23 cellular contexts compared by ENCODE assay signal in the genomic region with DNA sequence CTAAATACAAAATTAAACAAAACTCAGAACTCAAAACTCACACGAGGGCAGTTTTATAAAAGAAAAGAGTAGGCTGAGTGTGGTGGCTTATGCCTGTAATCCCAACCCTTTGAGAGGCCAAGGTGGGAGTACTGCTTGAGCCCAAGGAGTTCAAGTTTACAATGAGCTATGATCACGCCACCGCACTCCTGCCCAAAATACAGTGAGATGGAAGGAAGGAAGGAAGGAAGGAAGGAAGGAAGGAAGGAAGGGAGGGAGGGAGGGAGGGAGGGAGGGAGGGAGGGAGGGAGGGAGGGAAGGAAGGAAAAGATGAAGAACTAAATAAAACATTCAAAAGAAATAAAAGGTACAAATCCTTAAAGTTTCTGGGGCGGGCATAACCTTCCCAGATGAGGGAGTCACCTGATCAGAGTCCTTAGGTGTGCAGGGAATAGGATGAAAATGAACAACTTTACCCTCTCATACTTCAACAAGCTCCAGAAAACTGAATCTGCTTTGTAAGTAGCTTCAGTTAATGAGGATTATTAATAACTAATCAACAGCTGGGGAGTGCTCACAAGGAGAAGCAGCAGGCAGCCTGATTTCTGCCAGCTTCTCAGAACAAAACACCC. TPM values are rescaled to one million over a fixed set of nuclear protein-coding genes. Genes with fewer than 3 reads are reported as not detected.
A peak's percentile ranks its signal among the peaks of the same experiment; 100 is the strongest.
DNase-seq lines count a peak whose midpoint lies in the region; ATAC-seq and TF ChIP-seq lines count a peak whose summit lies in the region.
"Had no signal": no experiment of that assay in that cellular context is flagged by ENCODE, and none has a peak within 500 bp of the region (broad histone marks: within the 10 kb centered on the region; RNA-seq: fewer than 3 reads in every experiment).

No MANE protein-coding gene starts in this region.

- H3K4me1 Mint-ChIP-seq in CD8-positive, alpha-beta T cell (ENCODE audit: low read depth) = peaks cover 58% of the 10 kb centered on the region
- peaks cover 7% of the 10 kb centered on the region for H3K4me1 Mint-ChIP-seq in progenitor cell of endocrine pancreas (ENCODE audit: low read depth)
- H3K4me1 Mint-ChIP-seq: GM23338 had no signal

- H3K36me3 ChIP-seq in CD8-positive, alpha-beta T cell (ENCODE audit: insufficient read depth, low read length) = peaks cover 4% of the 10 kb centered on the region
- H3K36me3 ChIP-seq: SJSA1 had no signal

- H3K27me3 Mint-ChIP-seq in CD8-positive, alpha-beta T cell (ENCODE audit: low read depth) = no peaks in the 10 kb centered on the region
- no peaks in the 10 kb centered on the region for H3K27me3 Mint-ChIP-seq in progenitor cell of endocrine pancreas

- TF ChIP-seq CTCF in 22Rv1 (IDR thresholded peaks at IDR 0.05) = no peak
- TF ChIP-seq CTCF in CD8-positive, alpha-beta T cell (IDR thresholded peaks at IDR 0.05) = no peak
- no peak for TF ChIP-seq CTCF in progenitor cell of endocrine pancreas (IDR thresholded peaks at IDR 0.05; ENCODE audit: unreplicated experiment)

- H3K27ac Mint-ChIP-seq in CD8-positive, alpha-beta T cell = no peak overlapping the region
- peak overlapping the region; percentile 67 for H3K27ac Mint-ChIP-seq in progenitor cell of endocrine pancreas
- H3K27ac Mint-ChIP-seq: CD8-positive, alpha-beta memory T cell; GM23338 had no signal

- peaks cover 5% of the 10 kb centered on the region for H3K4me1 ChIP-seq in CD8-positive, alpha-beta T cell (ENCODE audit: insufficient read depth, low read length)
- H3K4me1 ChIP-seq: A549, SJSA1 had no signal

- no peak for ATAC-seq in CD8-positive, alpha-beta T cell
- no peak for ATAC-seq in GM21717 (IDR thresholded peaks at IDR 0.05; ENCODE audit: unreplicated experiment)
- ATAC-seq: A549, GM23338, Right ventricle myocardium inferior had no signal

- CTCF ChIA-PET in CD8-positive, alpha-beta T cell (lab: Charles Lee) = interaction anchor here (1.0 kb wide), 1 partner anchor 22 kb away, joined by 3 read pairs; no protein-coding TSS in a partner anchor

- H3K27ac ChIP-seq in 22Rv1 = peak overlapping the region; percentile 28; the same call in 1 of the 2 replicates
- no peak overlapping the region for H3K27ac ChIP-seq in CD8-positive, alpha-beta T cell (ENCODE audit: low read depth, low read length)
- H3K27ac ChIP-seq: A549, C4-2B, KMS-11, PC-9, SJSA1 had no signal

- H3K27me3 ChIP-seq in CD8-positive, alpha-beta T cell (ENCODE audit: insufficient read depth, low read length) = no peaks in the 10 kb centered on the region
- H3K27me3 ChIP-seq: SJSA1 had no signal

- H3K36me3 Mint-ChIP-seq in CD8-positive, alpha-beta T cell = peaks cover 76% of the 10 kb centered on the region
- H3K36me3 Mint-ChIP-seq in progenitor cell of endocrine pancreas (ENCODE audit: insufficient read depth) = peaks cover 21% of the 10 kb centered on the region

- POLR2A ChIA-PET in CD8-positive, alpha-beta T cell (lab: Charles Lee) = no interaction called here

- no peak for DNase-seq in CD8-positive, alpha-beta T cell
- DNase-seq in NCI-H524 treated with DMSO at 0.1 percent for 48 hours (lab: John Stamatoyannopoulos, UW) = peak; percentile 44
- DNase-seq in progenitor cell of endocrine pancreas (ENCODE audit: low spot score, unreplicated experiment) = no peak
- no peak for DNase-seq in HCEC 1CT
- DNase-seq in activated CD4-positive, alpha-beta T cell treated with anti-CD3 and anti-CD28 coated beads for 48 hours = no peak
- DNase-seq: CD8-positive, alpha-beta memory T cell; DMS79 treated with DMSO at 0.1 percent for 48 hours; GF-D8; H9; IMR-90; MM.1S; NCI-H2029; NCI-H446; NCI-H69; PC-9 had no signal

- H3K9me3 ChIP-seq in CD8-positive, alpha-beta T cell (ENCODE audit: low read length) = no peaks in the 10 kb centered on the region
- H3K9me3 ChIP-seq: A549, SJSA1 had no signal

- H3K9me3 Mint-ChIP-seq in CD8-positive, alpha-beta T cell = peaks cover 5% of the 10 kb centered on the region
- H3K9me3 Mint-ChIP-seq in progenitor cell of endocrine pancreas (ENCODE audit: low read depth) = no peaks in the 10 kb centered on the region
- H3K9me3 Mint-ChIP-seq: CD8-positive, alpha-beta memory T cell; GM23338; H9 had no signal

- H3K4me3 Mint-ChIP-seq in CD8-positive, alpha-beta T cell = peak overlapping the region; percentile 5
- no peak overlapping the region for H3K4me3 Mint-ChIP-seq in progenitor cell of endocrine pancreas (ENCODE audit: low read depth)
- H3K4me3 Mint-ChIP-seq: GM23338, H9 had no signal

- intact Hi-C loops in CD8-positive, alpha-beta T cell (cut with DNase I, micrococcal nuclease) = no loop called here

- H3K4me3 ChIP-seq in CD8-positive, alpha-beta T cell (ENCODE audit: low read depth, low read length) = no peak overlapping the region
- H3K4me3 ChIP-seq: A549, GM23338, PC-9, SJSA1 had no signal

RNA-seq across cellular contexts. Expression of a gene that starts 22.0 kb away (rescaled TPM):
- total RNA-seq in CD8-positive, alpha-beta T cell = 10 to 100 TPM; 39.2 to 40.3 TPM
- 39.1 and 40.9 TPM in 2 replicates for total RNA-seq in progenitor cell of endocrine pancreas
